In genomic region chr16:29790183-29790948, GRCh38 we compare ENCODE assay signal across 8 cellular contexts. TPM values are rescaled to one million over a fixed set of nuclear protein-coding genes. Genes with fewer than 3 reads are reported as not detected.
DNase-seq lines count a peak whose midpoint lies in the region; ATAC-seq, FAIRE-seq and TF ChIP-seq lines count a peak whose summit lies in the region.

Gene KIF22 (plus strand): TSS chr16:29790751. CDS start chr16:29790760, 9 bp downstream.

- H2BK120ac ChIP-seq in H1 (replicated peaks; ENCODE audit: low read depth, low read length) (no peak within 1 kb of the TSS), mesenchymal stem cell (ENCODE audit: low read depth, low read length) (no peak within 1 kb of the TSS)

- H3K27ac ChIP-seq in H1 (ENCODE audit: low read depth, low read length) (peak within 1 kb of the TSS; percentile 67; the same call in 1 of the 2 replicates), mesenchymal stem cell (ENCODE audit: low read length, poor library complexity, severe bottlenecking) (peak within 1 kb of the TSS; percentile 77)

- BruUV-seq in Calu3 (replicated peaks; lab: Mats Ljungman, UMichigan) = no TSS peak

- H4K20me1 ChIP-seq in H1 (replicated peaks in 1 of 2; ENCODE audit: control insufficient read depth in 1 of 2, insufficient read depth in 2 of 2, low read length in 2 of 2) = peaks cover 3 to 14% of the 10 kb centered on the region in 2 experiments

- H4K8ac ChIP-seq in H1 (ENCODE audit: extremely low read depth, insufficient read depth, low read length) = peak within 1 kb of the TSS; percentile 87
- peak within 1 kb of the TSS; percentile 76 for H4K8ac ChIP-seq in mesenchymal stem cell (ENCODE audit: low read length)

- no peaks in the 10 kb centered on the region for H3K27me3 ChIP-seq in H1 (replicated peaks in 1 of 4; ENCODE audit: control insufficient read depth in 3 of 4, extremely low read depth in 1 of 4, insufficient read depth in 3 of 4, low read length in 3 of 4)
- H3K27me3 ChIP-seq in mesenchymal stem cell (ENCODE audit: control insufficient read depth in 1 of 2, insufficient read depth in 1 of 2, low read length in 2 of 2) = no peaks in the 10 kb centered on the region

- H4K5ac ChIP-seq in H1 (ENCODE audit: insufficient read length, low read depth, low read length) = peak within 1 kb of the TSS; percentile 94

- intact Hi-C loops in Calu3 (cut with micrococcal nuclease; ENCODE audit: unreplicated experiment) = no loop called here

- FAIRE-seq in H1 (lab: Jason Lieb, UNC) = no peak

- H3K23ac ChIP-seq in H1 (ENCODE audit: insufficient read length) (no peak within 1 kb of the TSS), mesenchymal stem cell (ENCODE audit: low read length in 2 of 2) (no peak within 1 kb of the TSS)

- peak; percentile 54 to 67 for TF ChIP-seq RAD21 in H1 (IDR thresholded peaks at IDR 0.05 in 1 of 2, conservative IDR thresholded peaks at IDR 0.05 in 1 of 2; ENCODE audit: low read depth in 2 of 2, low read length in 2 of 2)

- peaks cover 3 to 16% (median 5%) of the 10 kb centered on the region in 4 experiments for H3K4me1 ChIP-seq in H1 (replicated peaks in 1 of 4; ENCODE audit: control insufficient read depth in 3 of 4, insufficient read depth in 4 of 4, low read length in 3 of 4)
- peaks cover 10% of the 10 kb centered on the region for H3K4me1 ChIP-seq in mesenchymal stem cell (ENCODE audit: control insufficient read depth, insufficient read depth, low read depth, low read length)

- H2BK20ac ChIP-seq in H1 (ENCODE audit: low read length) = peak within 1 kb of the TSS; percentile 82; the same call in 1 of the 2 replicates

- H3K4me3 ChIP-seq in H1 (ENCODE audit: extremely low read depth in 1 of 4, insufficient read depth in 2 of 4, low read depth in 3 of 4, low read length in 4 of 4) (peak within 1 kb of the TSS; percentile 92 to 98 (median 96)), mesenchymal stem cell (ENCODE audit: insufficient read depth in 1 of 2, low read depth in 1 of 2, low read length in 2 of 2) (peak within 1 kb of the TSS; percentile 91 to 98)

- H2AK5ac ChIP-seq in H1 (ENCODE audit: low read depth, low read length) (peak within 1 kb of the TSS; percentile 86; the same call in 1 of the 2 replicates), mesenchymal stem cell (ENCODE audit: low read length, severe bottlenecking) (no peak within 1 kb of the TSS)

- H3K4ac ChIP-seq in H1 (replicated peaks; ENCODE audit: insufficient read length, low read depth, low read length) = peak within 1 kb of the TSS; percentile 48
- peak within 1 kb of the TSS; percentile 40 to 50 for H3K4ac ChIP-seq in mesenchymal stem cell (ENCODE audit: low read depth in 1 of 2, low read length in 2 of 2)

- peak within 1 kb of the TSS; percentile 97 for H3K18ac ChIP-seq in H1 (ENCODE audit: extremely low read depth, low read length)
- H3K18ac ChIP-seq in mesenchymal stem cell (ENCODE audit: low read depth in 1 of 2, low read length in 2 of 2) = peak within 1 kb of the TSS; percentile 37 to 79

- DNase-seq in Calu3 = peak; percentile 100
- peak; percentile 69 to 99 (median 98) for DNase-seq in HUDEP-2 (lab: John Stamatoyannopoulos, UW; ENCODE audit: unreplicated experiment in 76 of 76)
- peak; percentile 96 for DNase-seq in NOMO-1 treated with dmso at 0.1 percent for 144 hours (lab: John Stamatoyannopoulos, UW; ENCODE audit: unreplicated experiment)
- peak; percentile 99 to 100 (median 100) for DNase-seq in activated CD8-positive, alpha-beta memory T cell treated with anti-CD3 and anti-CD28 coated beads for 48 hours (ENCODE audit: low read depth in 2 of 3, low spot score in 2 of 3)
- peak; percentile 95 to 99 for DNase-seq in H1 (ENCODE audit: low read depth in 1 of 2, low spot score in 2 of 2)
- DNase-seq in mesenchymal stem cell = peak; percentile 98
- peak; percentile 99 for DNase-seq in stimulated activated CD8-positive, alpha-beta memory T cell treated with anti-CD3 and anti-CD28 coated beads, Interleukin-12 subunit alpha, Interleukin-12 subunit beta, amount 100 ng/mL, for 4 hours (ENCODE audit: low read depth)

- TF ChIP-seq POLR2A in H1 (IDR thresholded peaks at IDR 0.05; ENCODE audit: control extremely low read depth in 1 of 2, low read depth in 2 of 2, low read length in 2 of 2) = peak; percentile 65 to 88

- TF ChIP-seq EP300 in H1 (IDR thresholded peaks at IDR 0.05; ENCODE audit: borderline replicate concordance in 1 of 2, low read depth in 2 of 2, low read length in 2 of 2) = peak in 1 of 2 experiments; percentile 79; a peak in 1 of 3 replicates

- 3% methylated on average over 60 of the region's 67 CpGs; no CpG with 5 or more reads in 1 of the 2 experiments for WGBS in H1 (ENCODE audit: extremely low coverage in 1 of 2, insufficient coverage in 1 of 2, insufficient read length in 1 of 2, insufficient replicate concordance in 2 of 2, low coverage in 1 of 2, low lambda C conversion rate in 2 of 2, missing lambda C conversion rate in 1 of 2), 2 experiments
- WGBS in mesenchymal stem cell = 3% methylated on average over 66 of the region's 67 CpGs

- H3K27me3 Mint-ChIP-seq in Calu3 (ENCODE audit: unreplicated experiment) = no peaks in the 10 kb centered on the region

- POLR2A ChIA-PET in H1 (lab: Charles Lee; ENCODE audit: partially characterized antibody) = interaction anchor here (0.7 to 3.6 kb wide), 35 partner anchors 11 to 301 kb away, joined by 3 to 58 read pairs (median 5); partner anchors contain the start of genes C16orf54, CDIPT, PAGR1 and TBX6

- H3K36me3 ChIP-seq in H1 (ENCODE audit: control insufficient read depth in 2 of 4, insufficient read depth in 4 of 4, low read length in 3 of 4) (peaks cover 0 to 11% (median 3%) of the 10 kb centered on the region in 4 experiments; a peak in 5 of 8 replicates), mesenchymal stem cell (ENCODE audit: control insufficient read depth in 1 of 2, insufficient read depth in 2 of 2, low read depth in 1 of 2, low read length in 2 of 2) (no peaks in the 10 kb centered on the region)

- H3K4me1 Mint-ChIP-seq in Calu3 (ENCODE audit: low read depth, unreplicated experiment) = peaks cover 25% of the 10 kb centered on the region

- H2BK15ac ChIP-seq in H1 (ENCODE audit: low read length) (peak within 1 kb of the TSS; percentile 3; the same call in 1 of the 2 replicates), mesenchymal stem cell (ENCODE audit: low read depth, poor library complexity, severe bottlenecking) (peak within 1 kb of the TSS; percentile 4)

- H3K36me3 Mint-ChIP-seq in Calu3 (ENCODE audit: insufficient read depth, unreplicated experiment) = peaks cover 31% of the 10 kb centered on the region

- H2AFZ ChIP-seq in H1 (ENCODE audit: low read length) = peak within 1 kb of the TSS; percentile 98
- H2AFZ ChIP-seq in mesenchymal stem cell (ENCODE audit: low read depth, low read length) = peak within 1 kb of the TSS; percentile 87

- ATAC-seq in GM21381 (IDR thresholded peaks at IDR 0.05; ENCODE audit: unreplicated experiment) = peak; percentile 96

- CTCF ChIA-PET in Calu3 (lab: Charles Lee) (interaction anchor here (0.6 to 1.8 kb wide), 13 partner anchors 9 to 860 kb away, joined by 3 to 11 read pairs (median 5); partner anchors contain the start of genes MVP, PAGR1 and SEZ6L2), H1 (lab: Charles Lee; ENCODE audit: partially characterized antibody) (interaction anchor here (0.6 to 2.8 kb wide), 20 partner anchors 10 to 98 kb away, joined by 3 to 23 read pairs (median 6); partner anchors contain the start of genes CDIPT, MAZ, PAGR1 and ZG16)

- H3K9ac ChIP-seq in H1 (replicated peaks in 1 of 4; ENCODE audit: extremely low read depth in 1 of 4, low read depth in 3 of 4, low read length in 3 of 4) = peak within 1 kb of the TSS; percentile 73 to 88 (median 85)
- H3K9ac ChIP-seq in mesenchymal stem cell (ENCODE audit: low read length) = peak within 1 kb of the TSS; percentile 90

- H2BK5ac ChIP-seq in H1 (ENCODE audit: low read depth, low read length) = peak within 1 kb of the TSS; percentile 97
- H2BK5ac ChIP-seq in mesenchymal stem cell (ENCODE audit: low read depth, low read length, poor library complexity, severe bottlenecking) = no peak within 1 kb of the TSS

- H3K27ac Mint-ChIP-seq in Calu3 (ENCODE audit: unreplicated experiment) = peak within 1 kb of the TSS; percentile 80

- peak within 1 kb of the TSS; percentile 54 for H3K56ac ChIP-seq in H1 (replicated peaks; ENCODE audit: insufficient read length, low read depth, low read length)

- H3K4me2 ChIP-seq in H1 (ENCODE audit: insufficient read depth in 1 of 2, low read depth in 2 of 2, low read length in 2 of 2) = peak within 1 kb of the TSS; percentile 97 to 100
- peak within 1 kb of the TSS; percentile 85 for H3K4me2 ChIP-seq in mesenchymal stem cell (ENCODE audit: low read length, poor library complexity, severe bottlenecking)

- H4K91ac ChIP-seq in H1 (replicated peaks; ENCODE audit: insufficient read length, low read length) = peak within 1 kb of the TSS; percentile 95
- peak within 1 kb of the TSS; percentile 87 for H4K91ac ChIP-seq in mesenchymal stem cell (ENCODE audit: low read length)

- no peaks in the 10 kb centered on the region for H3K9me3 Mint-ChIP-seq in Calu3 (ENCODE audit: low read depth, unreplicated experiment)

- no peaks in the 10 kb centered on the region for H3K9me3 ChIP-seq in H1 (ENCODE audit: insufficient read depth in 2 of 2, low read depth in 1 of 2, low read length in 1 of 2)
- H3K9me3 ChIP-seq in mesenchymal stem cell (ENCODE audit: control insufficient read depth, low read length) = no peaks in the 10 kb centered on the region

- H3K23me2 ChIP-seq in H1 (ENCODE audit: low read depth, low read length) = peaks cover 14% of the 10 kb centered on the region

- H3K4me3 Mint-ChIP-seq in Calu3 (ENCODE audit: low read depth, unreplicated experiment) = peak within 1 kb of the TSS; percentile 87

- H3K79me1 ChIP-seq in H1 (ENCODE audit: low read depth, low read length) = peaks cover 12% of the 10 kb centered on the region; the same call in 1 of the 2 replicates
- H3K79me1 ChIP-seq in mesenchymal stem cell (replicated peaks; ENCODE audit: low read length, poor library complexity, severe bottlenecking) = peaks cover 16% of the 10 kb centered on the region

- H3K79me2 ChIP-seq in H1 (ENCODE audit: control insufficient read depth in 1 of 2, insufficient read depth in 2 of 2, low read length in 2 of 2) = peaks cover 28 to 48% of the 10 kb centered on the region in 2 experiments

- H2BK12ac ChIP-seq in H1 (ENCODE audit: low read depth, low read length) (peak within 1 kb of the TSS; percentile 75; the same call in 1 of the 2 replicates), mesenchymal stem cell (ENCODE audit: low read length in 2 of 2) (peak within 1 kb of the TSS in 1 of 2 experiments; percentile 10)

- H3K14ac ChIP-seq in H1 (ENCODE audit: insufficient read length) (no peak within 1 kb of the TSS), mesenchymal stem cell (ENCODE audit: low read length in 2 of 2) (peak within 1 kb of the TSS in 1 of 2 experiments; percentile 63)

- TF ChIP-seq CTCF in Calu3 (IDR thresholded peaks at IDR 0.05; ENCODE audit: unreplicated experiment) = peak; percentile 84
- peak; percentile 78 to 84 (median 81) for TF ChIP-seq CTCF in H1 (IDR thresholded peaks at IDR 0.05; ENCODE audit: control extremely low read depth in 1 of 3, insufficient read depth in 1 of 3, low read depth in 1 of 3, low read length in 3 of 3)

RNA-seq across cellular contexts. Expression of gene KIF22, which starts in this region (rescaled TPM):
- total RNA-seq in Calu3 (2022) = 130 and 134 TPM in 2 replicates
- total RNA-seq in H1 (2021; fragmentation: NEBNext Ultra II Directional; extraction: Animal tissue kit (Norgen Biotek cat#: 25700)) = 142 and 145 TPM in 2 replicates
- polyA plus RNA-seq in H1 (2011; rRNA removed) = 139 and 161 TPM in 2 replicates
- 178 TPM for polyA plus RNA-seq in H1 (2011; cell fraction: cytosol; rRNA removed)
- 343 TPM for polyA plus RNA-seq in H1 (2011; cell fraction: nucleus; rRNA removed)
- polyA plus RNA-seq in H1 (2012, experiment 1 of 2) = 136 to 146 TPM (median 138 TPM) in 4 replicates
- 121 TPM for polyA plus RNA-seq in H1 (2012, experiment 2 of 2)
- polyA plus RNA-seq in H1 (2013, experiment 1 of 2) = 91.3 TPM
- polyA plus RNA-seq in H1 (2013, experiment 2 of 2) = 83.2 TPM
- polyA minus RNA-seq in H1 (2011; rRNA and poly(A)+ RNA removed) = 234 and 269 TPM in 2 replicates
- 97.8 TPM for polyA minus RNA-seq in H1 (2011; cell fraction: cytosol; rRNA and poly(A)+ RNA removed)
- 174 TPM for polyA minus RNA-seq in H1 (2011; cell fraction: nucleus; rRNA and poly(A)+ RNA removed)
- polyA plus RNA-seq in mesenchymal stem cell (2013, experiment 1 of 2) = 8.5 TPM
- 8.1 TPM for polyA plus RNA-seq in mesenchymal stem cell (2013, experiment 2 of 2)

Comparison
In these comparisons a context has a peak if more than half of its experiments do, and no peak if none do; other contexts are left out.
1. Peak in every context shown above with its lines: DNase-seq, ATAC-seq, H3K4me3 ChIP-seq and H3K27ac ChIP-seq.